ENCODE assay signal across 33 cellular contexts in genomic region chr17:55820675-55821074, GRCh38.
DNase-seq lines count a peak whose midpoint lies in the region; ATAC-seq, FAIRE-seq and TF ChIP-seq lines count a peak whose summit lies in the region.
"Had no signal": no experiment of that assay in that cellular context is flagged by ENCODE, and none has a peak within 500 bp of the region (broad histone marks: within the 10 kb centered on the region; RNA-seq: fewer than 3 reads in every experiment).

No MANE protein-coding gene starts in this region.

- TF ChIP-seq CTCF in HEK293 (tag by site-specific recombination; IDR thresholded peaks at IDR 0.05) (no peak), K562 (IDR thresholded peaks at IDR 0.05 in 2 of 3, conservative IDR thresholded peaks at IDR 0.05 in 1 of 3; ENCODE audit: insufficient read depth in 2 of 3, low read depth in 1 of 3, low read length in 3 of 3) (no peak)

- H3K27me3 ChIP-seq in Karpas-422 (ENCODE audit: low read length) (0 out of 2 replicates have a peak, but pooled peaks cover 6% of the 10 kb centered on the region), K562 (ENCODE audit: control insufficient read depth in 2 of 2, insufficient read depth in 2 of 2, low read length in 2 of 2) (no peaks in the 10 kb centered on the region)
- H3K27me3 ChIP-seq: BE2C; BLaER1; BLaER1 treated with 17β-estradiol and CSF1 and Interleukin-3, amounts not matched to agents 10 nM and 100 nM had no signal

- H3K9me2 ChIP-seq in Karpas-422 (replicated peaks; ENCODE audit: insufficient read depth, low read length), result no peaks in the 10 kb centered on the region

- no peak overlapping the region for H3K4me2 ChIP-seq in Karpas-422 (ENCODE audit: low read depth, low read length, poor library complexity, severe bottlenecking)
- no peak overlapping the region for H3K4me2 ChIP-seq in K562 (ENCODE audit: insufficient read depth, low read length)
- H3K4me2 ChIP-seq: A549; BLaER1; BLaER1 treated with 17β-estradiol and CSF1 and Interleukin-3, amounts not matched to agents 10 nM and 100 nM had no signal

- H3K9ac ChIP-seq in Karpas-422 (ENCODE audit: low read length), result no peak overlapping the region
- no peak overlapping the region for H3K9ac ChIP-seq in K562 (ENCODE audit: insufficient read depth in 1 of 2, low read depth in 2 of 2, low read length in 2 of 2)
- H3K9ac ChIP-seq: BLaER1; BLaER1 treated with 17β-estradiol and CSF1 and Interleukin-3, amounts not matched to agents 10 nM and 100 nM had no signal

- DNase-seq in Karpas-422 (peak; percentile 11), K562 (ENCODE audit: extremely low read depth in 1 of 4, low spot score in 3 of 4) (no peak), GF-D8 (lab: John Stamatoyannopoulos, UW) (no peak)
- no peak for DNase-seq in activated effector memory CD4-positive, alpha-beta T cell treated with anti-CD3 and anti-CD28 coated beads, Interleukin-2, amount 50 U/mL, for 16 hours
- DNase-seq: 8988T; ACHN; AML-193; BE2C; C1 segment of cervical spinal cord; Caco-2; Calu3; CD4-positive, alpha-beta memory T cell; CD4-positive, alpha-beta T cell; CD4-positive, CD25-positive, alpha-beta regulatory T cell; CD8-positive, alpha-beta memory T cell; CD8-positive, alpha-beta T cell; COR-L47; DMS 273 treated with DMSO at 0.1 percent for 48 hours; DMS153; DMS53; DMS79; DMS79 treated with DMSO at 0.1 percent for 48 hours; DND-41; EL had no signal

- POLR2A ChIA-PET in HEK293 (lab: Yijun Ruan, JAX), result no interaction called here
- POLR2A ChIA-PET in K562 (lab: Yijun Ruan, JAX), result no interaction called here

- no peaks in the 10 kb centered on the region for H3K9me1 ChIP-seq in K562 (ENCODE audit: control insufficient read depth, insufficient read depth, low read length)

- no peaks in the 10 kb centered on the region for H3K9me3 ChIP-seq in HEK293 (ENCODE audit: control insufficient read depth, insufficient read depth, low read depth, low read length)
- H3K9me3 ChIP-seq in Karpas-422 (ENCODE audit: low read length), result 0 out of 2 replicates have a peak, but pooled peaks cover 4% of the 10 kb centered on the region
- no peaks in the 10 kb centered on the region; the same call in 1 of the 2 replicates for H3K9me3 ChIP-seq in K562 (replicated peaks; ENCODE audit: control insufficient read depth, insufficient read depth, low read depth, low read length)
- H3K9me3 ChIP-seq: A549, BE2C, Caco-2 had no signal

- H3K4me3 ChIP-seq in HEK293 (ENCODE audit: low read depth, low read length) (no peak overlapping the region), Karpas-422 (ENCODE audit: low read length) (no peak overlapping the region), K562 (no peak overlapping the region)
- H3K4me3 ChIP-seq: A549; BLaER1; BLaER1 treated with 17β-estradiol and CSF1 and Interleukin-3, amounts not matched to agents 10 nM and 100 nM had no signal

- H3K79me2 ChIP-seq in Karpas-422 (ENCODE audit: low read length) (no peaks in the 10 kb centered on the region), K562 (ENCODE audit: control insufficient read depth, insufficient read depth, low read length) (no peaks in the 10 kb centered on the region)

- CTCF ChIA-PET in HEK293 (lab: Yijun Ruan, JAX) (interaction anchor here (0.6 to 1.0 kb wide), 3 partner anchors 49 to 294 kb away, joined by 3 read pairs; no protein-coding TSS in a partner anchor), K562 (lab: Yijun Ruan, JAX; ENCODE audit: low intra/inter-chr PET ratio) (no interaction called here)

- no peak for TF ChIP-seq POLR2A in K562 (conservative IDR thresholded peaks at IDR 0.05)

- no peak for TF ChIP-seq EP300 in K562 (IDR thresholded peaks at IDR 0.05; ENCODE audit: low read length)

- in situ Hi-C loops in K562 (cut with MboI), result no loop called here

- H3K27ac ChIP-seq in HEK293 (ENCODE audit: extremely low read depth, low read depth, low read length) (no peak overlapping the region), Karpas-422 (ENCODE audit: low read length) (no peak overlapping the region), K562 (ENCODE audit: extremely low read depth, low read depth, low read length) (no peak overlapping the region)
- H3K27ac ChIP-seq: 22Rv1; A549; BLaER1; BLaER1 treated with 17β-estradiol and CSF1 and Interleukin-3, amounts not matched to agents 10 nM and 100 nM; C4-2B had no signal

- no TSS peak for BruUV-seq in K562 (replicated peaks; lab: Mats Ljungman, UMichigan)

- H3K4me1 ChIP-seq in HEK293 (ENCODE audit: control insufficient read depth, insufficient read depth, low read length) (no peaks in the 10 kb centered on the region), Karpas-422 (ENCODE audit: low read length) (peaks cover 4% of the 10 kb centered on the region; the same call in 1 of the 2 replicates), K562 (replicated peaks in 1 of 2; ENCODE audit: control insufficient read depth in 2 of 2, insufficient read depth in 2 of 2, low read length in 2 of 2) (peaks cover 10 to 30% of the 10 kb centered on the region in 2 experiments; a peak in 4 of 5 replicates)
- H3K4me1 ChIP-seq: A549, BE2C, Caco-2 had no signal

- no peaks in the 10 kb centered on the region for H3K36me3 ChIP-seq in HEK293 (ENCODE audit: control insufficient read depth in 2 of 2, insufficient read depth in 1 of 2, low read length in 2 of 2)
- no peaks in the 10 kb centered on the region for H3K36me3 ChIP-seq in Karpas-422 (ENCODE audit: insufficient read depth, low read length)
- no peaks in the 10 kb centered on the region for H3K36me3 ChIP-seq in K562 (ENCODE audit: control insufficient read depth, insufficient read depth, low read length)
- H3K36me3 ChIP-seq: BE2C; BLaER1; BLaER1 treated with 17β-estradiol and CSF1 and Interleukin-3, amounts not matched to agents 10 nM and 100 nM had no signal

- no peak overlapping the region for H2AFZ ChIP-seq in Karpas-422 (ENCODE audit: low read length)
- no peak overlapping the region for H2AFZ ChIP-seq in K562 (ENCODE audit: low read depth, low read length)

- no peak for FAIRE-seq in K562 (lab: Jason Lieb, UNC)
- FAIRE-seq: A204.1, D721Med had no signal

- no peak for TF ChIP-seq RAD21 in K562 (CRISPR knock-in tag; conservative IDR thresholded peaks at IDR 0.05 in 1 of 2, IDR thresholded peaks at IDR 0.05 in 1 of 2)

- no peak for ATAC-seq in K562
- no peak for ATAC-seq in GM19328 (IDR thresholded peaks at IDR 0.05; ENCODE audit: unreplicated experiment)
- ATAC-seq: A549; CD8-positive, alpha-beta T cell had no signal

- H4K20me1 ChIP-seq in Karpas-422 (ENCODE audit: insufficient read depth, low read depth, low read length), result no peaks in the 10 kb centered on the region
- no peaks in the 10 kb centered on the region for H4K20me1 ChIP-seq in K562 (replicated peaks; ENCODE audit: control insufficient read depth, insufficient read depth, low read length)
- H4K20me1 ChIP-seq: BLaER1; BLaER1 treated with 17β-estradiol and CSF1 and Interleukin-3, amounts not matched to agents 10 nM and 100 nM had no signal

- intact Hi-C loops in K562 (cut with micrococcal nuclease), result no loop called here

TF ChIP-seq in HEK293, 187 proteins besides CTCF, POLR2A, EP300 and RAD21:
- TF ChIP-seq ZNF184 (tag by site-specific recombination; IDR thresholded peaks at IDR 0.05) (peak; percentile 68), ZNF791 (tag by site-specific recombination; IDR thresholded peaks at IDR 0.05) (no peak)

TF ChIP-seq in K562, 482 proteins besides CTCF, POLR2A, EP300 and RAD21 (continues in another document):
- 0 out of 2 replicates have a peak, but pooled peaks have one; percentile 19 for TF ChIP-seq BCOR (IDR thresholded peaks at IDR 0.05)
- no peak for TF ChIP-seq E2F1 (CRISPR knock-in tag; IDR thresholded peaks at IDR 0.05)
- TF ChIP-seq, protein P1, sequence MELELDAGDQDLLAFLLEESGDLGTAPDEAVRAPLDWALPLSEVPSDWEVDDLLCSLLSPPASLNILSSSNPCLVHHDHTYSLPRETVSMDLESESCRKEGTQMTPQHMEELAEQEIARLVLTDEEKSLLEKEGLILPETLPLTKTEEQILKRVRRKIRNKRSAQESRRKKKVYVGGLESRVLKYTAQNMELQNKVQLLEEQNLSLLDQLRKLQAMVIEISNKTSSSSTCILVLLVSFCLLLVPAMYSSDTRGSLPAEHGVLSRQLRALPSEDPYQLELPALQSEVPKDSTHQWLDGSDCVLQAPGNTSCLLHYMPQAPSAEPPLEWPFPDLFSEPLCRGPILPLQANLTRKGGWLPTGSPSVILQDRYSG (tag; conservative IDR thresholded peaks at IDR 0.05; ENCODE audit: low read depth), result no peak
- TF ChIP-seq RBM25 (IDR thresholded peaks at IDR 0.05; ENCODE audit: low read depth, low read length, severe bottlenecking), result peak; percentile 69
- TF ChIP-seq ZNF232 (CRISPR knock-in tag; IDR thresholded peaks at IDR 0.05), result no peak
- no peak for TF ChIP-seq TAF1 (IDR thresholded peaks at IDR 0.05; ENCODE audit: control insufficient read depth, extremely low read depth, insufficient read depth, low read length, severe bottlenecking)
- TF ChIP-seq NBN (IDR thresholded peaks at IDR 0.05; ENCODE audit: low read depth), result no peak
- TF ChIP-seq JUND (IDR thresholded peaks at IDR 0.05; ENCODE audit: borderline replicate concordance, low read depth, low read length), result no peak
- TF ChIP-seq JUND (tag; IDR thresholded peaks at IDR 0.05; ENCODE audit: borderline replicate concordance, low read depth, low read length), result no peak
- TF ChIP-seq, protein P2, sequence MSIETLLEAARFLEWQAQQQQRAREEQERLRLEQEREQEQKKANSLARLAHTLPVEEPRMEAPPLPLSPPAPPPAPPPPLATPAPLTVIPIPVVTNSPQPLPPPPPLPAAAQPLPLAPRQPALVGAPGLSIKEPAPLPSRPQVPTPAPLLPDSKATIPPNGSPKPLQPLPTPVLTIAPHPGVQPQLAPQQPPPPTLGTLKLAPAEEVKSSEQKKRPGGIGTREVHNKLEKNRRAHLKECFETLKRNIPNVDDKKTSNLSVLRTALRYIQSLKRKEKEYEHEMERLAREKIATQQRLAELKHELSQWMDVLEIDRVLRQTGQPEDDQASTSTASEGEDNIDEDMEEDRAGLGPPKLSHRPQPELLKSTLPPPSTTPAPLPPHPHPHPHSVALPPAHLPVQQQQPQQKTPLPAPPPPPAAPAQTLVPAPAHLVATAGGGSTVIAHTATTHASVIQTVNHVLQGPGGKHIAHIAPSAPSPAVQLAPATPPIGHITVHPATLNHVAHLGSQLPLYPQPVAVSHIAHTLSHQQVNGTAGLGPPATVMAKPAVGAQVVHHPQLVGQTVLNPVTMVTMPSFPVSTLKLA (conservative IDR thresholded peaks at IDR 0.05), result no peak
- peak; percentile 83 for TF ChIP-seq ZNF184 (CRISPR knock-in tag; IDR thresholded peaks at IDR 0.05)
- no peak for TF ChIP-seq GATAD2B (IDR thresholded peaks at IDR 0.05; ENCODE audit: borderline replicate concordance)

Comparison
In these comparisons a context has a peak if more than half of its experiments do, and no peak if none do; other contexts are left out.
1. Of the 44 proteins assayed by ChIP-seq in both K562 and HEK293: peak only in K562: none; only in HEK293: none; in both: ZNF184; in neither: 43.